In the genomic region with DNA sequence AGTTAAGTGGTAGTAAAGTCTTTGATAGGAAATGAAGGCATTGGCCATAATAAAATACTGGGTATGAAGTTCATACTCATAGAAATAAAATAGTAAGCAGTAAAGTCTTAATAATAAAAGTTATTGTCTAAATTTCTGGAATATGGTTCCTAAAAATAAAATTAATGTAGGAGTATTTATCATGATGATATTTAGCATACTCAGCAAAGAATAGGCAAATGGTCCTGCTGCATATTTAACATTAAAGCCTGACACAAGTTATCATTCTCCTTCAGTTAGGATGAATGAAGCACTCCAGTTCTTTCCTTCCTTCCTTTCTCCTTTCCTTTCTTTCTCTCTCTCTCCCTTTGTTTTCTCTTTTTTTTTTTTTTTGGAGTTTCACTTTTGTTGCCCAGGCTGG, we compare ENCODE assay signal across 2 cellular contexts.
A peak's percentile ranks its signal among the peaks of the same experiment; 100 is the strongest.
TF ChIP-seq lines count a peak whose summit lies in the region.

No MANE protein-coding gene starts in this region.

TF ChIP-seq in HepG2, 621 proteins besides CTCF, POLR2A, EP300 and RAD21:
- no peak for TF ChIP-seq SMAD1 (CRISPR knock-in tag; IDR thresholded peaks at IDR 0.05; ENCODE audit: borderline replicate concordance, low read depth)
- no peak for TF ChIP-seq RORA (CRISPR knock-in tag; IDR thresholded peaks at IDR 0.05)
- TF ChIP-seq NR2F2 (IDR thresholded peaks at IDR 0.05; ENCODE audit: borderline replicate concordance, low read depth): no peak
- TF ChIP-seq, protein P1, sequence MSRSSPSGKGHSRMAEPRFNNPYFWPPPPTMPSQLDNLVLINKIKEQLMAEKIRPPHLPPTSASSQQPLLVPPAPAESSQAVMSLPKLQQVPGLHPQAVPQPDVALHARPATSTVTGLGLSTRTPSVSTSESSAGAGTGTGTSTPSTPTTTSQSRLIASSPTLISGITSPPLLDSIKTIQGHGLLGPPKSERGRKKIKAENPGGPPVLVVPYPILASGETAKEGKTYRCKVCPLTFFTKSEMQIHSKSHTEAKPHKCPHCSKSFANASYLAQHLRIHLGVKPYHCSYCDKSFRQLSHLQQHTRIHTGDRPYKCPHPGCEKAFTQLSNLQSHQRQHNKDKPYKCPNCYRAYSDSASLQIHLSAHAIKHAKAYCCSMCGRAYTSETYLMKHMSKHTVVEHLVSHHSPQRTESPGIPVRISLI (CRISPR knock-in tag; IDR thresholded peaks at IDR 0.05; ENCODE audit: borderline replicate concordance): no peak
- peak in 1 of 2 experiments; percentile 65; a peak in 3 of 4 replicates for TF ChIP-seq MAFK (conservative IDR thresholded peaks at IDR 0.05 in 1 of 2, IDR thresholded peaks at IDR 0.05 in 1 of 2; ENCODE audit: low read length in 2 of 2)
- no peak for TF ChIP-seq CBX5 (CRISPR knock-in tag; IDR thresholded peaks at IDR 0.05; ENCODE audit: borderline replicate concordance)
- peak; percentile 45 for TF ChIP-seq MAFF (IDR thresholded peaks at IDR 0.05; ENCODE audit: low read depth, low read length)

TF ChIP-seq in IMR-90, 13 proteins besides CTCF, POLR2A, EP300 and RAD21:
- TF ChIP-seq MAFK (IDR thresholded peaks at IDR 0.05; ENCODE audit: low read depth, low read length) (0 out of 2 replicates have a peak, but pooled peaks have one; percentile 38), CEBPB (IDR thresholded peaks at IDR 0.05; ENCODE audit: low read depth, low read length) (no peak), BHLHE40 (IDR thresholded peaks at IDR 0.05; ENCODE audit: low read depth, low read length) (no peak), RFX5 (IDR thresholded peaks at IDR 0.05; ENCODE audit: low read depth, low read length) (no peak), SMC3 (IDR thresholded peaks at IDR 0.05; ENCODE audit: low read depth, low read length) (no peak), MXI1 (IDR thresholded peaks at IDR 0.05; ENCODE audit: borderline replicate concordance, low read depth, low read length) (no peak)
- TF ChIP-seq, protein P2, sequence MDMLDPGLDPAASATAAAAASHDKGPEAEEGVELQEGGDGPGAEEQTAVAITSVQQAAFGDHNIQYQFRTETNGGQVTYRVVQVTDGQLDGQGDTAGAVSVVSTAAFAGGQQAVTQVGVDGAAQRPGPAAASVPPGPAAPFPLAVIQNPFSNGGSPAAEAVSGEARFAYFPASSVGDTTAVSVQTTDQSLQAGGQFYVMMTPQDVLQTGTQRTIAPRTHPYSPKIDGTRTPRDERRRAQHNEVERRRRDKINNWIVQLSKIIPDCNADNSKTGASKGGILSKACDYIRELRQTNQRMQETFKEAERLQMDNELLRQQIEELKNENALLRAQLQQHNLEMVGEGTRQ (IDR thresholded peaks at IDR 0.05; ENCODE audit: low read depth, low read length): no peak
